In genomic region chr5:172141949-172142319, GRCh38 we compare ENCODE assay signal across 1 cellular context.
TF ChIP-seq lines count a peak whose summit lies in the region.

No MANE protein-coding gene starts in this region.

TF ChIP-seq in GM23338, 12 proteins besides CTCF, POLR2A, EP300 and RAD21 (continued from another document):
- TF ChIP-seq ZNF462 (CRISPR knock-in tag; IDR thresholded peaks at IDR 0.05), result no peak
- no peak for TF ChIP-seq JUNB (IDR thresholded peaks at IDR 0.05; ENCODE audit: unreplicated experiment)
- TF ChIP-seq CREB1 (CRISPR knock-in tag; IDR thresholded peaks at IDR 0.05; ENCODE audit: low read depth), result no peak
- no peak for TF ChIP-seq ZNF331 (CRISPR knock-in tag; IDR thresholded peaks at IDR 0.05; ENCODE audit: low read depth)
- no peak for TF ChIP-seq STAT1 (IDR thresholded peaks at IDR 0.05; ENCODE audit: unreplicated experiment)
- TF ChIP-seq REST (IDR thresholded peaks at IDR 0.05; ENCODE audit: unreplicated experiment), result no peak
- no peak for TF ChIP-seq EZH2 (IDR thresholded peaks at IDR 0.05; ENCODE audit: low read depth, unreplicated experiment)
- no peak for TF ChIP-seq ZNF114 (CRISPR knock-in tag; IDR thresholded peaks at IDR 0.05)
- no peak for TF ChIP-seq ETS1 (IDR thresholded peaks at IDR 0.05)
